Comparison of ENCODE assay signal across 1 cellular context in genomic region chr12:12837025-12837872, GRCh38.
TF ChIP-seq lines count a peak whose summit lies in the region.

No MANE protein-coding gene starts in this region.

TF ChIP-seq in IMR-90, 13 proteins besides CTCF, POLR2A, EP300 and RAD21 (continued from another document):
- 0 out of 2 replicates have a peak, but pooled peaks have one; percentile 16 for TF ChIP-seq FOS (IDR thresholded peaks at IDR 0.05; ENCODE audit: low read depth, low read length)
- TF ChIP-seq MXI1 (IDR thresholded peaks at IDR 0.05; ENCODE audit: borderline replicate concordance, low read depth, low read length), result no peak
- TF ChIP-seq MAZ (IDR thresholded peaks at IDR 0.05; ENCODE audit: borderline replicate concordance, low read depth, low read length), result peak; percentile 14; the same call in 1 of the 2 replicates
